In genomic region chr15:41932939-41933725, GRCh38 we compare ENCODE assay signal across 14 cellular contexts. TPM values are rescaled to one million over a fixed set of nuclear protein-coding genes. Genes with fewer than 3 reads are reported as not detected.
DNase-seq lines count a peak whose midpoint lies in the region; ATAC-seq and TF ChIP-seq lines count a peak whose summit lies in the region.
"Had no signal": no experiment of that assay in that cellular context is flagged by ENCODE, and none has a peak within 500 bp of the region (broad histone marks: within the 10 kb centered on the region; RNA-seq: fewer than 3 reads in every experiment).

No MANE protein-coding gene starts in this region.

- H3K9ac ChIP-seq in mammary epithelial cell (ENCODE audit: insufficient read depth, low read length), result peak overlapping the region; percentile 61

- H3K9me3 ChIP-seq in mammary epithelial cell (replicated peaks; ENCODE audit: insufficient read depth, low read length) (no peaks in the 10 kb centered on the region), HAP-1 (no peaks in the 10 kb centered on the region)

- WGBS in mammary epithelial cell (ENCODE audit: low coverage, missing lambda C conversion rate), result 21% methylated on average over 13 of the region's 13 CpGs

- H2AFZ ChIP-seq in mammary epithelial cell (ENCODE audit: low read depth, low read length), result peak overlapping the region; percentile 13

- no peaks in the 10 kb centered on the region for H3K27me3 Mint-ChIP-seq in stimulated activated naive CD8-positive, alpha-beta T cell treated with anti-CD3 and anti-CD28 coated beads, Interleukin-15, Interleukin-2, amounts not matched to agents 100 ng/mL and 50 ng/mL, for 24 hours
- no peaks in the 10 kb centered on the region for H3K27me3 Mint-ChIP-seq in stimulated activated naive CD8-positive, alpha-beta T cell treated with anti-CD3 and anti-CD28 coated beads, Interleukin-15, amount 100 ng/mL, for 72 hours
- H3K27me3 Mint-ChIP-seq in mesothelial cell of epicardium (ENCODE audit: low read depth), result no peaks in the 10 kb centered on the region

- H3K4me3 ChIP-seq in mammary epithelial cell (replicated peaks in 1 of 3; ENCODE audit: insufficient read depth in 1 of 3, low read depth in 2 of 3, low read length in 3 of 3) (no peak overlapping the region), HAP-1 (no peak overlapping the region)

- ATAC-seq in stimulated activated naive CD8-positive, alpha-beta T cell treated with anti-CD3 and anti-CD28 coated beads, Interleukin-15, amount 100 ng/mL, for 72 hours, result no peak
- no peak for ATAC-seq in HG03139 (IDR thresholded peaks at IDR 0.05; ENCODE audit: unreplicated experiment)
- ATAC-seq in HG02759 (IDR thresholded peaks at IDR 0.05; ENCODE audit: unreplicated experiment), result no peak
- no peak for ATAC-seq in HG02588 (IDR thresholded peaks at IDR 0.05; ENCODE audit: unreplicated experiment)
- ATAC-seq: stimulated activated naive CD8-positive, alpha-beta T cell treated with anti-CD3 and anti-CD28 coated beads, Interleukin-15, Interleukin-2, amounts not matched to agents 100 U/mL and 50 U/mL, for 24 hours had no signal

- no peak overlapping the region for H3K4me3 Mint-ChIP-seq in stimulated activated naive CD8-positive, alpha-beta T cell treated with anti-CD3 and anti-CD28 coated beads, Interleukin-15, Interleukin-2, amounts not matched to agents 100 ng/mL and 50 ng/mL, for 24 hours
- H3K4me3 Mint-ChIP-seq in stimulated activated naive CD8-positive, alpha-beta T cell treated with anti-CD3 and anti-CD28 coated beads, Interleukin-15, amount 100 ng/mL, for 72 hours, result no peak overlapping the region
- H3K4me3 Mint-ChIP-seq in mesothelial cell of epicardium, result peak overlapping the region; percentile 45
- H3K4me3 Mint-ChIP-seq: neural crest cell had no signal

- in situ Hi-C loops in mammary epithelial cell (cut with MboI; ENCODE audit: low sequenced_read_pairs in 2 of 2) (no loop called here), HAP-1 (cut with MboI; ENCODE audit: low sequenced_read_pairs) (no loop called here)

- H3K36me3 ChIP-seq in mammary epithelial cell (ENCODE audit: insufficient read depth, low read length) (peaks cover 19% of the 10 kb centered on the region), HAP-1 (replicated peaks) (peaks cover 2% of the 10 kb centered on the region; the same call in 1 of the 2 replicates)

- BruUV-seq in mammary epithelial cell (replicated peaks; lab: Mats Ljungman, UMichigan), result TSS peak; percentile 9

- no peak for TF ChIP-seq CTCF in mammary epithelial cell (conservative IDR thresholded peaks at IDR 0.05 in 1 of 2, IDR thresholded peaks at IDR 0.05 in 1 of 2; ENCODE audit: extremely low read depth in 1 of 2, insufficient read depth in 1 of 2, low read depth in 1 of 2, low read length in 2 of 2)
- no peak for TF ChIP-seq CTCF in mesothelial cell of epicardium (IDR thresholded peaks at IDR 0.05; ENCODE audit: unreplicated experiment)

- H3K4me1 ChIP-seq in mammary epithelial cell (ENCODE audit: insufficient read depth, low read length) (peaks cover 72% of the 10 kb centered on the region), HAP-1 (peaks cover 9% of the 10 kb centered on the region)

- H3K4me1 Mint-ChIP-seq in stimulated activated naive CD8-positive, alpha-beta T cell treated with anti-CD3 and anti-CD28 coated beads, Interleukin-15, Interleukin-2, amounts not matched to agents 100 ng/mL and 50 ng/mL, for 24 hours (ENCODE audit: low read depth), result peaks cover 82% of the 10 kb centered on the region
- peaks cover 85% of the 10 kb centered on the region for H3K4me1 Mint-ChIP-seq in stimulated activated naive CD8-positive, alpha-beta T cell treated with anti-CD3 and anti-CD28 coated beads, Interleukin-15, amount 100 ng/mL, for 72 hours
- peaks cover 51% of the 10 kb centered on the region for H3K4me1 Mint-ChIP-seq in mesothelial cell of epicardium

- DNase-seq in stimulated activated naive CD8-positive, alpha-beta T cell treated with anti-CD3 and anti-CD28 coated beads, Interleukin-15, amount 100 ng/mL, for 72 hours, result no peak
- DNase-seq in mammary epithelial cell (no peak), mesothelial cell of epicardium (ENCODE audit: low spot score in 2 of 2, unreplicated experiment in 2 of 2) (no peak), HAP-1 (ENCODE audit: low spot score in 2 of 2) (no peak)
- DNase-seq: C1 segment of cervical spinal cord, MM.1S, NCI-H510A, SIG-M5 had no signal

- no peaks in the 10 kb centered on the region for H3K9me3 Mint-ChIP-seq in stimulated activated naive CD8-positive, alpha-beta T cell treated with anti-CD3 and anti-CD28 coated beads, Interleukin-15, Interleukin-2, amounts not matched to agents 100 ng/mL and 50 ng/mL, for 24 hours
- no peaks in the 10 kb centered on the region for H3K9me3 Mint-ChIP-seq in stimulated activated naive CD8-positive, alpha-beta T cell treated with anti-CD3 and anti-CD28 coated beads, Interleukin-15, amount 100 ng/mL, for 72 hours
- no peaks in the 10 kb centered on the region for H3K9me3 Mint-ChIP-seq in mesothelial cell of epicardium
- H3K9me3 Mint-ChIP-seq: neural crest cell had no signal

- intact Hi-C loops in mammary epithelial cell (cut with micrococcal nuclease), result no loop called here

- H3K79me2 ChIP-seq in mammary epithelial cell (ENCODE audit: insufficient read depth, low read length), result peaks cover 73% of the 10 kb centered on the region

- H3K27me3 ChIP-seq in mammary epithelial cell (ENCODE audit: insufficient read depth, low read length) (no peaks in the 10 kb centered on the region), HAP-1 (ENCODE audit: low read depth) (no peaks in the 10 kb centered on the region)

- peak overlapping the region; percentile 67 for H3K4me2 ChIP-seq in mammary epithelial cell (ENCODE audit: insufficient read depth, low read depth, low read length)

- CTCF ChIA-PET in mammary epithelial cell (lab: Charles Lee; ENCODE audit: low non-redundant PET), result no interaction called here

- peak overlapping the region; percentile 31 for H3K27ac Mint-ChIP-seq in stimulated activated naive CD8-positive, alpha-beta T cell treated with anti-CD3 and anti-CD28 coated beads, Interleukin-15, Interleukin-2, amounts not matched to agents 100 ng/mL and 50 ng/mL, for 24 hours
- H3K27ac Mint-ChIP-seq in stimulated activated naive CD8-positive, alpha-beta T cell treated with anti-CD3 and anti-CD28 coated beads, Interleukin-15, amount 100 ng/mL, for 72 hours, result peak overlapping the region in 1 of 2 donors; percentile 19
- H3K27ac Mint-ChIP-seq in mesothelial cell of epicardium, result peak overlapping the region; percentile 92

- dilution Hi-C loops in mammary epithelial cell (cut with HindIII; ENCODE audit: low sequenced_read_pairs), result no loop called here

- no peaks in the 10 kb centered on the region for H4K20me1 ChIP-seq in mammary epithelial cell (ENCODE audit: insufficient read depth, low read length)

- H3K27ac ChIP-seq in mammary epithelial cell (ENCODE audit: insufficient read depth, low read depth, low read length), result peak overlapping the region; percentile 85

- peaks cover 18% of the 10 kb centered on the region for H3K36me3 Mint-ChIP-seq in stimulated activated naive CD8-positive, alpha-beta T cell treated with anti-CD3 and anti-CD28 coated beads, Interleukin-15, Interleukin-2, amounts not matched to agents 100 ng/mL and 50 ng/mL, for 24 hours (ENCODE audit: low read depth)
- H3K36me3 Mint-ChIP-seq in mesothelial cell of epicardium, result peaks cover 4% of the 10 kb centered on the region

RNA-seq across cellular contexts. Expression of gene EHD4, which starts 39.2 kb away (rescaled TPM):
- 10 to 100 TPM; 53.6 to 65.0 TPM for total RNA-seq in mammary epithelial cell
- 55.8 TPM for polyA plus RNA-seq in mammary epithelial cell
- polyA minus RNA-seq in mammary epithelial cell, result 66.8 TPM
- 14.5 to 16.1 TPM (median 15.8 TPM) in 3 replicates for total RNA-seq in mesothelial cell of epicardium

RNA-seq across cellular contexts. Expression of gene SPTBN5, which starts 39.3 kb away (rescaled TPM):
- total RNA-seq in mammary epithelial cell (10 to 100 TPM in 1 of 2 donors, 1 to 10 TPM in 1; 3.0 to 17.0 TPM), mesothelial cell of epicardium (2.1 to 2.7 TPM (median 2.3 TPM) in 3 replicates)
- 2.1 TPM for polyA plus RNA-seq in mammary epithelial cell
- polyA minus RNA-seq in mammary epithelial cell, result 0.93 TPM
